ENCODE assay signal across 1 cellular context in the genomic region with DNA sequence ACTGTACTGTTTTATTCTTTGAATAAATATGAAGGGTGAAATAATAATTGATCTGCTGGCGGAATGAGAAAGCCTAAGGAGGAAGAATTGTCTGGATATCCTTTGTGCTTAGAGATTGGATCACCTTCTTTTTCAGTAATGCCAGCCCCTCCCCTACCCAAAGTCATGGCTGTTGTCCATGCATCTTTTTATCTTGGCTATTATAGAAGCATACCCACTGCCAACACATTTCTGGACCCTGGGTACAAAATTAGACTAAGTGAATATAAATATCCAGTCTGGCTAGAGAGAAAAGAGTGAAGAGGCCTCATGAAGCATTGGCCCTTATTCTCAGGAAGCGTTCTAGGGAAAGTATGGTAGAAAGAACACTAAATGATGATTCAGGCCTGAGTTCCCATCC.
TF ChIP-seq lines count a peak whose summit lies in the region.

No MANE protein-coding gene starts in this region.

TF ChIP-seq in H1, 55 proteins besides CTCF, POLR2A, EP300 and RAD21:
- no peak for TF ChIP-seq GABPA (IDR thresholded peaks at IDR 0.05; ENCODE audit: borderline replicate concordance, insufficient read depth, low read length)
- TF ChIP-seq RFX5 (IDR thresholded peaks at IDR 0.05; ENCODE audit: borderline replicate concordance, low read depth, low read length): no peak
- TF ChIP-seq TAF1 (IDR thresholded peaks at IDR 0.05; ENCODE audit: low read depth, low read length): no peak
TF ChIP-seq in H1: peak in this region for 0.
